1 cellular context compared by ENCODE assay signal in genomic region chr2:233584210-233584609, GRCh38.
TF ChIP-seq lines count a peak whose summit lies in the region.

No MANE protein-coding gene starts in this region.

TF ChIP-seq in HepG2, 621 proteins besides CTCF, POLR2A, EP300 and RAD21:
- TF ChIP-seq FOSL2 (CRISPR knock-in tag; IDR thresholded peaks at IDR 0.05) (0 out of 2 replicates have a peak, but pooled peaks have one; percentile 45), ZNF644 (CRISPR knock-in tag; IDR thresholded peaks at IDR 0.05; ENCODE audit: low read depth) (peak; percentile 76), ADNP (CRISPR knock-in tag; IDR thresholded peaks at IDR 0.05) (no peak), YEATS4 (CRISPR knock-in tag; IDR thresholded peaks at IDR 0.05; ENCODE audit: borderline replicate concordance) (no peak), TFAP4 (IDR thresholded peaks at IDR 0.05; ENCODE audit: borderline replicate concordance, low read depth) (no peak), CEBPB (IDR thresholded peaks at IDR 0.05; ENCODE audit: borderline replicate concordance, low read depth, low read length) (0 out of 2 replicates have a peak, but pooled peaks have one; percentile 1), ZBTB33 (CRISPR knock-in tag; IDR thresholded peaks at IDR 0.05) (peak; percentile 49; the same call in 1 of the 2 replicates), FOXJ3 (CRISPR knock-in tag; IDR thresholded peaks at IDR 0.05; ENCODE audit: borderline replicate concordance) (no peak), ZHX2 (IDR thresholded peaks at IDR 0.05; ENCODE audit: low read depth) (no peak), ZHX2 (CRISPR knock-in tag; IDR thresholded peaks at IDR 0.05; ENCODE audit: borderline replicate concordance) (no peak), ZNF652 (CRISPR knock-in tag; IDR thresholded peaks at IDR 0.05; ENCODE audit: borderline replicate concordance, low read depth) (no peak), TERF1 (CRISPR knock-in tag; IDR thresholded peaks at IDR 0.05) (no peak), ZNF768 (CRISPR knock-in tag; IDR thresholded peaks at IDR 0.05) (no peak), SKIL (CRISPR knock-in tag; IDR thresholded peaks at IDR 0.05; ENCODE audit: borderline replicate concordance) (no peak), THAP8 (CRISPR knock-in tag; IDR thresholded peaks at IDR 0.05; ENCODE audit: borderline replicate concordance) (no peak), TCF7L2 (IDR thresholded peaks at IDR 0.05; ENCODE audit: low read depth, low read length) (no peak), BATF2 (CRISPR knock-in tag; IDR thresholded peaks at IDR 0.05) (no peak), ZFY (CRISPR knock-in tag; IDR thresholded peaks at IDR 0.05) (no peak), ZNF569 (CRISPR knock-in tag; IDR thresholded peaks at IDR 0.05; ENCODE audit: borderline replicate concordance) (no peak), ZNF3 (CRISPR knock-in tag; IDR thresholded peaks at IDR 0.05) (no peak), NFE2L2 (IDR thresholded peaks at IDR 0.05; ENCODE audit: low read length) (no peak), ZFP91 (CRISPR knock-in tag; IDR thresholded peaks at IDR 0.05; ENCODE audit: borderline replicate concordance) (no peak), ZXDC (CRISPR knock-in tag; IDR thresholded peaks at IDR 0.05) (no peak)
